14 cellular contexts compared by ENCODE assay signal in genomic region chr14:60381909-60382308, GRCh38.
"Had no signal": no experiment of that assay in that cellular context is flagged by ENCODE, and none has a peak within 500 bp of the region (broad histone marks: within the 10 kb centered on the region; RNA-seq: fewer than 3 reads in every experiment).

No MANE protein-coding gene starts in this region.

- H3K27ac Mint-ChIP-seq: activated CD4-positive, alpha-beta memory T cell treated with anti-CD3 and anti-CD28 coated beads, Interleukin-2, amount 10 ng/mL, durations not matched to agents 7 days and 5 days; activated CD4-positive, alpha-beta T cell treated with anti-CD3 and anti-CD28 coated beads for 36 hours; activated naive CD8-positive, alpha-beta T cell treated with anti-CD3 and anti-CD28 coated beads, Interleukin-2, amount 10 ng/mL, durations not matched to agents 7 days and 5 days; activated T-cell treated with anti-CD3 and anti-CD28 coated beads, Interleukin-2, amount 50 U/mL, for 72 hours; naive B cell; stimulated activated effector memory CD8-positive, alpha-beta T cell treated with anti-CD3 and anti-CD28 coated beads, Interleukin-12 subunit alpha, Interleukin-12 subunit beta, amount 100 ng/mL, for 72 hours had no signal

- ATAC-seq: activated CD4-positive, alpha-beta T cell treated with anti-CD3 and anti-CD28 coated beads for 36 hours; activated T-cell treated with anti-CD3 and anti-CD28 coated beads, Interleukin-2, amount 50 U/mL, for 72 hours; foreskin keratinocyte; left colon; stimulated activated effector memory CD8-positive, alpha-beta T cell treated with anti-CD3 and anti-CD28 coated beads, Interleukin-12 subunit alpha, Interleukin-12 subunit beta, amount 100 ng/mL, for 72 hours had no signal

- DNase-seq: activated CD4-positive, alpha-beta memory T cell treated with anti-CD3 and anti-CD28 coated beads, Interleukin-2, amount 10 ng/mL, durations not matched to agents 7 days and 5 days; activated CD4-positive, alpha-beta T cell treated with anti-CD3 and anti-CD28 coated beads for 36 hours; activated gamma-delta T cell treated with Interleukin-2 at 50 U/mL for 16 hours; activated naive CD8-positive, alpha-beta T cell treated with anti-CD3 and anti-CD28 coated beads, Interleukin-2, amount 10 ng/mL, durations not matched to agents 7 days and 5 days; activated T-cell treated with anti-CD3 and anti-CD28 coated beads, Interleukin-2, amount 50 U/mL, for 72 hours; anterior cingulate cortex; foreskin keratinocyte; left colon; naive B cell; small intestine; thyroid gland had no signal

- H3K4me1 Mint-ChIP-seq: activated CD4-positive, alpha-beta memory T cell treated with anti-CD3 and anti-CD28 coated beads, Interleukin-2, amount 10 ng/mL, durations not matched to agents 7 days and 5 days; activated CD4-positive, alpha-beta T cell treated with anti-CD3 and anti-CD28 coated beads for 36 hours; activated naive CD8-positive, alpha-beta T cell treated with anti-CD3 and anti-CD28 coated beads, Interleukin-2, amount 10 ng/mL, durations not matched to agents 7 days and 5 days; naive B cell; stimulated activated effector memory CD8-positive, alpha-beta T cell treated with anti-CD3 and anti-CD28 coated beads, Interleukin-12 subunit alpha, Interleukin-12 subunit beta, amount 100 ng/mL, for 72 hours had no signal

- H3K4me3 Mint-ChIP-seq: activated CD4-positive, alpha-beta memory T cell treated with anti-CD3 and anti-CD28 coated beads, Interleukin-2, amount 10 ng/mL, durations not matched to agents 7 days and 5 days; activated CD4-positive, alpha-beta T cell treated with anti-CD3 and anti-CD28 coated beads for 36 hours; activated naive CD8-positive, alpha-beta T cell treated with anti-CD3 and anti-CD28 coated beads, Interleukin-2, amount 10 ng/mL, durations not matched to agents 7 days and 5 days; activated T-cell treated with anti-CD3 and anti-CD28 coated beads, Interleukin-2, amount 50 U/mL, for 72 hours; stimulated activated effector memory CD8-positive, alpha-beta T cell treated with anti-CD3 and anti-CD28 coated beads, Interleukin-12 subunit alpha, Interleukin-12 subunit beta, amount 100 ng/mL, for 72 hours had no signal

- H3K27ac ChIP-seq: foreskin keratinocyte, right atrium auricular region, thyroid gland, vagina had no signal

- H3K36me3 Mint-ChIP-seq: activated naive CD8-positive, alpha-beta T cell treated with anti-CD3 and anti-CD28 coated beads, Interleukin-2, amount 10 ng/mL, durations not matched to agents 7 days and 5 days had no signal

- H3K9me3 Mint-ChIP-seq: activated CD4-positive, alpha-beta memory T cell treated with anti-CD3 and anti-CD28 coated beads, Interleukin-2, amount 10 ng/mL, durations not matched to agents 7 days and 5 days; stimulated activated effector memory CD8-positive, alpha-beta T cell treated with anti-CD3 and anti-CD28 coated beads, Interleukin-12 subunit alpha, Interleukin-12 subunit beta, amount 100 ng/mL, for 72 hours had no signal
